In genomic region chr9:120323125-120323524, GRCh38 we compare ENCODE assay signal across 16 cellular contexts.
A peak's percentile ranks its signal among the peaks of the same experiment; 100 is the strongest.
DNase-seq lines count a peak whose midpoint lies in the region; ATAC-seq lines count a peak whose summit lies in the region.
"Had no signal": no experiment of that assay in that cellular context is flagged by ENCODE, and none has a peak within 500 bp of the region (broad histone marks: within the 10 kb centered on the region; RNA-seq: fewer than 3 reads in every experiment).

No MANE protein-coding gene starts in this region.

- peak; percentile 26 for ATAC-seq in activated CD4-positive, alpha-beta T cell treated with anti-CD3 and anti-CD28 coated beads for 36 hours
- peak; percentile 47 for ATAC-seq in activated T-helper 17 cell treated with anti-CD3 and anti-CD28 coated beads, Interleukin-2, amount 50 U/mL, for 72 hours (replicated peaks)
- peak; percentile 68 for ATAC-seq in stimulated activated effector memory CD8-positive, alpha-beta T cell treated with anti-CD3 and anti-CD28 coated beads, Interleukin-12 subunit alpha, Interleukin-12 subunit beta, amount 100 ng/mL, for 72 hours
- ATAC-seq in stimulated activated naive CD8-positive, alpha-beta T cell treated with anti-CD3 and anti-CD28 coated beads, Interleukin-15, amount 100 ng/mL, for 72 hours = peak; percentile 57
- ATAC-seq: A549; CD8-positive, alpha-beta T cell had no signal

- intact Hi-C loops in activated CD4-positive, alpha-beta T cell treated with anti-CD3 and anti-CD28 coated beads for 36 hours (cut with DNase I, micrococcal nuclease) = no loop called here

- H3K27me3 Mint-ChIP-seq in activated CD4-positive, alpha-beta T cell treated with anti-CD3 and anti-CD28 coated beads for 36 hours = peaks cover 4% of the 10 kb centered on the region
- H3K27me3 Mint-ChIP-seq in activated T-helper 17 cell treated with anti-CD3 and anti-CD28 coated beads, Interleukin-2, amount 50 U/mL, for 72 hours = peaks cover 19% of the 10 kb centered on the region
- peaks cover 7% of the 10 kb centered on the region for H3K27me3 Mint-ChIP-seq in stimulated activated naive CD8-positive, alpha-beta T cell treated with anti-CD3 and anti-CD28 coated beads, Interleukin-15, amount 100 ng/mL, for 72 hours

- no peak overlapping the region for H3K27ac Mint-ChIP-seq in activated CD4-positive, alpha-beta T cell treated with anti-CD3 and anti-CD28 coated beads for 36 hours
- no peak overlapping the region for H3K27ac Mint-ChIP-seq in activated T-helper 17 cell treated with anti-CD3 and anti-CD28 coated beads, Interleukin-2, amount 50 U/mL, for 72 hours
- H3K27ac Mint-ChIP-seq in stimulated activated effector memory CD8-positive, alpha-beta T cell treated with anti-CD3 and anti-CD28 coated beads, Interleukin-12 subunit alpha, Interleukin-12 subunit beta, amount 100 ng/mL, for 72 hours = no peak overlapping the region
- H3K27ac Mint-ChIP-seq in stimulated activated naive CD8-positive, alpha-beta T cell treated with anti-CD3 and anti-CD28 coated beads, Interleukin-15, amount 100 ng/mL, for 72 hours = no peak overlapping the region
- H3K27ac Mint-ChIP-seq: B cell; CD4-positive, alpha-beta T cell; CD8-positive, alpha-beta T cell had no signal

- no peaks in the 10 kb centered on the region for H3K36me3 Mint-ChIP-seq in activated CD4-positive, alpha-beta T cell treated with anti-CD3 and anti-CD28 coated beads for 36 hours (ENCODE audit: low read depth)
- no peaks in the 10 kb centered on the region for H3K36me3 Mint-ChIP-seq in activated T-helper 17 cell treated with anti-CD3 and anti-CD28 coated beads, Interleukin-2, amount 50 U/mL, for 72 hours (ENCODE audit: low read depth)
- H3K36me3 Mint-ChIP-seq in stimulated activated effector memory CD8-positive, alpha-beta T cell treated with anti-CD3 and anti-CD28 coated beads, Interleukin-12 subunit alpha, Interleukin-12 subunit beta, amount 100 ng/mL, for 72 hours = no peaks in the 10 kb centered on the region
- H3K36me3 Mint-ChIP-seq: CD8-positive, alpha-beta T cell had no signal

- H3K4me3 Mint-ChIP-seq in activated CD4-positive, alpha-beta T cell treated with anti-CD3 and anti-CD28 coated beads for 36 hours = no peak overlapping the region
- H3K4me3 Mint-ChIP-seq in activated T-helper 17 cell treated with anti-CD3 and anti-CD28 coated beads, Interleukin-2, amount 50 U/mL, for 72 hours = no peak overlapping the region
- no peak overlapping the region for H3K4me3 Mint-ChIP-seq in stimulated activated effector memory CD8-positive, alpha-beta T cell treated with anti-CD3 and anti-CD28 coated beads, Interleukin-12 subunit alpha, Interleukin-12 subunit beta, amount 100 ng/mL, for 72 hours
- H3K4me3 Mint-ChIP-seq in stimulated activated naive CD8-positive, alpha-beta T cell treated with anti-CD3 and anti-CD28 coated beads, Interleukin-15, amount 100 ng/mL, for 72 hours = no peak overlapping the region
- H3K4me3 Mint-ChIP-seq: B cell; CD4-positive, alpha-beta T cell; CD8-positive, alpha-beta T cell had no signal

- POLR2A ChIA-PET in activated CD4-positive, alpha-beta T cell treated with anti-CD3 and anti-CD28 coated beads for 36 hours (lab: Charles Lee) = no interaction called here

- no peak for DNase-seq in activated CD4-positive, alpha-beta T cell treated with anti-CD3 and anti-CD28 coated beads for 36 hours
- DNase-seq in activated CD4-positive, alpha-beta T cell treated with anti-CD3 and anti-CD28 coated beads for 1 hour = no peak
- no peak for DNase-seq in stimulated activated effector memory CD8-positive, alpha-beta T cell treated with anti-CD3 and anti-CD28 coated beads, Interleukin-12 subunit alpha, Interleukin-12 subunit beta, amount 100 ng/mL, for 72 hours (ENCODE audit: low spot score in 2 of 2)
- no peak for DNase-seq in stimulated activated naive CD8-positive, alpha-beta T cell treated with anti-CD3 and anti-CD28 coated beads, Interleukin-15, amount 100 ng/mL, for 72 hours
- DNase-seq in GOT3 (lab: John Stamatoyannopoulos, UW) = no peak
- DNase-seq in SW480 (ENCODE audit: low spot score) = no peak
- DNase-seq: AML-193; Caco-2; Calu3; CD4-positive, alpha-beta T cell; CD8-positive, alpha-beta T cell; DMS79 treated with DMSO at 0.1 percent for 48 hours; GF-D8 had no signal

- no peaks in the 10 kb centered on the region for H3K4me1 Mint-ChIP-seq in activated CD4-positive, alpha-beta T cell treated with anti-CD3 and anti-CD28 coated beads for 36 hours
- no peaks in the 10 kb centered on the region for H3K4me1 Mint-ChIP-seq in activated T-helper 17 cell treated with anti-CD3 and anti-CD28 coated beads, Interleukin-2, amount 50 U/mL, for 72 hours
- peaks cover 6% of the 10 kb centered on the region for H3K4me1 Mint-ChIP-seq in stimulated activated effector memory CD8-positive, alpha-beta T cell treated with anti-CD3 and anti-CD28 coated beads, Interleukin-12 subunit alpha, Interleukin-12 subunit beta, amount 100 ng/mL, for 72 hours
- H3K4me1 Mint-ChIP-seq in stimulated activated naive CD8-positive, alpha-beta T cell treated with anti-CD3 and anti-CD28 coated beads, Interleukin-15, amount 100 ng/mL, for 72 hours = peaks cover 9% of the 10 kb centered on the region
- H3K4me1 Mint-ChIP-seq: B cell had no signal

- CTCF ChIA-PET in activated CD4-positive, alpha-beta T cell treated with anti-CD3 and anti-CD28 coated beads for 36 hours (lab: Charles Lee) = no interaction called here

- no peaks in the 10 kb centered on the region for H3K9me3 Mint-ChIP-seq in activated CD4-positive, alpha-beta T cell treated with anti-CD3 and anti-CD28 coated beads for 36 hours (ENCODE audit: low read depth)
- H3K9me3 Mint-ChIP-seq in activated T-helper 17 cell treated with anti-CD3 and anti-CD28 coated beads, Interleukin-2, amount 50 U/mL, for 72 hours = no peaks in the 10 kb centered on the region
- peaks cover 3% of the 10 kb centered on the region for H3K9me3 Mint-ChIP-seq in stimulated activated effector memory CD8-positive, alpha-beta T cell treated with anti-CD3 and anti-CD28 coated beads, Interleukin-12 subunit alpha, Interleukin-12 subunit beta, amount 100 ng/mL, for 72 hours
- no peaks in the 10 kb centered on the region for H3K9me3 Mint-ChIP-seq in stimulated activated naive CD8-positive, alpha-beta T cell treated with anti-CD3 and anti-CD28 coated beads, Interleukin-15, amount 100 ng/mL, for 72 hours
- H3K9me3 Mint-ChIP-seq: CD4-positive, alpha-beta T cell; CD8-positive, alpha-beta T cell had no signal
